Comparison of ENCODE assay signal across 8 cellular contexts in genomic region chr15:78811124-78811824, GRCh38. TPM values are rescaled to one million over a fixed set of nuclear protein-coding genes. Genes with fewer than 3 reads are reported as not detected.
DNase-seq lines count a peak whose midpoint lies in the region; ATAC-seq and TF ChIP-seq lines count a peak whose summit lies in the region.

Gene ADAMTS7 (minus strand): TSS chr15:78811464. CDS start chr15:78811220, 244 bp downstream.

- peak within 1 kb of the TSS; percentile 100 for H2AFZ ChIP-seq in GM23338

- H3K4me1 ChIP-seq in GM23338 (ENCODE audit: insufficient read depth) (peaks cover 4% of the 10 kb centered on the region), mononuclear cell (ENCODE audit: insufficient read depth, low read length) (peaks cover 16% of the 10 kb centered on the region)

- H3K4me2 ChIP-seq in GM23338: peak within 1 kb of the TSS; percentile 98

- no peaks in the 10 kb centered on the region; the same call in none of the 2 replicates for H3F3A ChIP-seq in GM23338 (replicated peaks; ENCODE audit: low read depth)

- H3K27ac Mint-ChIP-seq in GM23338: no peak within 1 kb of the TSS

- H3K4me1 Mint-ChIP-seq in GM23338: peaks cover 27% of the 10 kb centered on the region

- peak within 1 kb of the TSS; percentile 77 for H3K4me3 Mint-ChIP-seq in GM23338

- H3K27me3 Mint-ChIP-seq in GM23338 (ENCODE audit: insufficient read depth, low read depth, poor library complexity): peaks cover 30% of the 10 kb centered on the region

- no peaks in the 10 kb centered on the region; the same call in 2 of the 3 replicates for H3K9me3 Mint-ChIP-seq in GM23338

- H3K9me2 ChIP-seq in GM23338 (ENCODE audit: insufficient read depth): no peaks in the 10 kb centered on the region

- TF ChIP-seq CTCF in GM23338 (conservative IDR thresholded peaks at IDR 0.05; ENCODE audit: low read depth in 2 of 2) (peak; percentile 76 to 77), epithelial cell of proximal tubule (conservative IDR thresholded peaks at IDR 0.05; ENCODE audit: low read depth, low read length) (peak; percentile 60)

- peaks cover 28% of the 10 kb centered on the region for H3K79me2 ChIP-seq in GM23338 (replicated peaks; ENCODE audit: insufficient read depth)

- H3K36me3 Mint-ChIP-seq in GM23338 (ENCODE audit: low read depth): peaks cover 5% of the 10 kb centered on the region; the same call in 2 of the 3 replicates

- H3K36me3 ChIP-seq in GM23338 (ENCODE audit: insufficient read depth): no peaks in the 10 kb centered on the region

- H3K27ac ChIP-seq in GM23338 (ENCODE audit: low read depth): no peak within 1 kb of the TSS

- DNase-seq in Daoy (ENCODE audit: low read depth) (peak; percentile 85), GM23338 (ENCODE audit: low spot score) (peak; percentile 91), NCI-H2227 (lab: John Stamatoyannopoulos, UW; ENCODE audit: unreplicated experiment) (peak; percentile 66), activated T-cell treated with anti-CD3 and anti-CD28 coated beads for 4 hours (peak; percentile 33), epithelial cell of proximal tubule (ENCODE audit: low read depth) (no peak)
- DNase-seq in stimulated activated CD8-positive, alpha-beta memory T cell treated with anti-CD3 and anti-CD28 coated beads, Interleukin-7, amount 100 ng/mL, for 24 hours (ENCODE audit: low read depth): peak; percentile 14

- H3K27me3 ChIP-seq in GM23338 (ENCODE audit: insufficient read depth): peaks cover 15% of the 10 kb centered on the region
- H3K27me3 ChIP-seq in mononuclear cell (ENCODE audit: insufficient read depth, low read length): peaks cover 49% of the 10 kb centered on the region

- H3K9me3 ChIP-seq in mononuclear cell (ENCODE audit: low read depth, low read length): no peaks in the 10 kb centered on the region

- peaks cover 25% of the 10 kb centered on the region for H4K20me1 ChIP-seq in GM23338 (replicated peaks; ENCODE audit: insufficient read depth)

- ATAC-seq in GM23338 (peak; percentile 84), GM21528 (IDR thresholded peaks at IDR 0.05; ENCODE audit: low FRiP score, unreplicated experiment) (no peak)

- peak within 1 kb of the TSS; percentile 93 for H3K4me3 ChIP-seq in GM23338
- peak within 1 kb of the TSS; percentile 61 for H3K4me3 ChIP-seq in epithelial cell of proximal tubule (ENCODE audit: low read depth, low read length)
- peak within 1 kb of the TSS; percentile 32 for H3K4me3 ChIP-seq in mononuclear cell (ENCODE audit: low read length)

TF ChIP-seq in GM23338, 12 proteins besides CTCF, POLR2A, EP300 and RAD21:
- TF ChIP-seq POLR2AphosphoS5 (IDR thresholded peaks at IDR 0.05; ENCODE audit: low read depth) (peak; percentile 49; the same call in 1 of the 2 replicates), EZH2 (IDR thresholded peaks at IDR 0.05; ENCODE audit: low read depth, unreplicated experiment) (no peak)

RNA-seq across cellular contexts. Expression of gene ADAMTS7, which starts in this region (rescaled TPM):
- 1.1 and 1.8 TPM in 2 replicates for total RNA-seq in Daoy (2014; rRNA removed; shearing (Covaris generic))
- total RNA-seq in GM23338 (2014; rRNA removed; shearing (Covaris generic)): 46.5 and 52.7 TPM in 2 replicates
- polyA plus RNA-seq in GM23338 (2016; fragmentation: Nextera tagmentation; extraction: Ambion mirVana): 11.2 and 11.6 TPM in 2 replicates
- total RNA-seq in epithelial cell of proximal tubule: 7.7 and 10.5 TPM in 2 replicates
- not detected for total RNA-seq in mononuclear cell

Comparison
In these comparisons a context has a peak if more than half of its experiments do, and no peak if none do; other contexts are left out.
1. H3K4me3 ChIP-seq: peak in every context shown above with its lines; median percentile 93 in GM23338; 61 in epithelial cell of proximal tubule; 32 in mononuclear cell.